In the genomic region with DNA sequence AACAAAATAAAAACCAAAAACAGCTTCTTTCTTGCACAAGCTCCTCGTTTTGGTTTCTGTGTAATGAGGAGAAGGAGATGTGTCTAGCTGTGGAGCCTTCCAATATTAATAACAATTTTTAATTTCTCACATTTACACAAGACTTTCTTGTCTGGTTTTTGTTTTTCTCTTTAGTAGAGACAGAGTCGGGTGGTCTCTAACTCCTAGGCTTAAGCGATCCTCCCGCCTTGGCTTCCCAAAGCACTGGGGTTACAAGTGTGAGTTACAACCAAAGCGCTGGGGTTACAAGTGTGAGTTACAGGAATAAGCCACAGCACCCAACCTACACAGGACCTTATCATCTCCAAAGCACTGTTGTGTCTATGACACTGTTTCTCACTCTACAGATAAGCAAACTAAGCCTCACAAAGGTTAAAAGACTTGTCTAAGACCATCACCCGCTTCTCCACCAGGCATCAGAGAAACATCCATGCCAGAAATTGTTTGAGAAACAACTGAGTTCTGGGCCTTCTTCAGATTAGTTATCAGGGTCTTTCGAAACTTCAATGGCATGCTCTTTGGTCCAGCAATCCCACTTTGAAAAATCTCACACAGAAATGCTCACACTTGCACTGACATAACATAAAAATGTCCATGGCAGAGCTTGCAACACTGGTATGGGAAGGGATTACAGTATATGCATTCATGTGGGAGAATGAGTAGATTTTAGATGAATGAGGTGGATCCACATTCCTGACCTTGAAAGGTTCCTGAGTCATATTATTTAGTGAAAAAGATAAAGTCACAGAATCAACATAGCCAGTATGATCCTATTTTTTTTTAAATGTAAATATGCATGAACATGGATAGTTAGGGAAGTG, we compare ENCODE assay signal across 1 cellular context.
TF ChIP-seq lines count a peak whose summit lies in the region.

No MANE protein-coding gene starts in this region.

TF ChIP-seq in A549, 52 proteins besides CTCF, POLR2A, EP300 and RAD21 (continued from another document):
- TF ChIP-seq, protein P1, sequence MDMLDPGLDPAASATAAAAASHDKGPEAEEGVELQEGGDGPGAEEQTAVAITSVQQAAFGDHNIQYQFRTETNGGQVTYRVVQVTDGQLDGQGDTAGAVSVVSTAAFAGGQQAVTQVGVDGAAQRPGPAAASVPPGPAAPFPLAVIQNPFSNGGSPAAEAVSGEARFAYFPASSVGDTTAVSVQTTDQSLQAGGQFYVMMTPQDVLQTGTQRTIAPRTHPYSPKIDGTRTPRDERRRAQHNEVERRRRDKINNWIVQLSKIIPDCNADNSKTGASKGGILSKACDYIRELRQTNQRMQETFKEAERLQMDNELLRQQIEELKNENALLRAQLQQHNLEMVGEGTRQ (IDR thresholded peaks at IDR 0.05) = no peak
- TF ChIP-seq ESRRA (IDR thresholded peaks at IDR 0.05; ENCODE audit: borderline replicate concordance, low read length) (no peak), JUN (IDR thresholded peaks at IDR 0.05) (no peak), PHF8 (IDR thresholded peaks at IDR 0.05; ENCODE audit: borderline replicate concordance, low read depth) (no peak), MAZ (IDR thresholded peaks at IDR 0.05; ENCODE audit: borderline replicate concordance, low read depth, low read length) (no peak), RNF2 (IDR thresholded peaks at IDR 0.05; ENCODE audit: borderline replicate concordance, low read depth) (no peak), SMC3 (IDR thresholded peaks at IDR 0.05) (no peak), GATA3 (IDR thresholded peaks at IDR 0.05; ENCODE audit: borderline replicate concordance) (no peak), CBX8 (IDR thresholded peaks at IDR 0.05) (no peak), RARB (CRISPR knock-in tag; IDR thresholded peaks at IDR 0.05) (no peak), KDM5A (IDR thresholded peaks at IDR 0.05) (no peak)
- TF ChIP-seq, protein P2, sequence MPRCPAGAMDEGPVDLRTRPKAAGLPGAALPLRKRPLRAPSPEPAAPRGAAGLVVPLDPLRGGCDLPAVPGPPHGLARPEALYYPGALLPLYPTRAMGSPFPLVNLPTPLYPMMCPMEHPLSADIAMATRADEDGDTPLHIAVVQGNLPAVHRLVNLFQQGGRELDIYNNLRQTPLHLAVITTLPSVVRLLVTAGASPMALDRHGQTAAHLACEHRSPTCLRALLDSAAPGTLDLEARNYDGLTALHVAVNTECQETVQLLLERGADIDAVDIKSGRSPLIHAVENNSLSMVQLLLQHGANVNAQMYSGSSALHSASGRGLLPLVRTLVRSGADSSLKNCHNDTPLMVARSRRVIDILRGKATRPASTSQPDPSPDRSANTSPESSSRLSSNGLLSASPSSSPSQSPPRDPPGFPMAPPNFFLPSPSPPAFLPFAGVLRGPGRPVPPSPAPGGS (IDR thresholded peaks at IDR 0.05) = no peak
